Comparison of ENCODE assay signal across 8 cellular contexts in genomic region chr5:139342423-139342723, GRCh38. TPM values are rescaled to one million over a fixed set of nuclear protein-coding genes. Genes with fewer than 3 reads are reported as not detected.
A peak's percentile ranks its signal among the peaks of the same experiment; 100 is the strongest.
DNase-seq lines count a peak whose midpoint lies in the region; ATAC-seq and TF ChIP-seq lines count a peak whose summit lies in the region.

No MANE protein-coding gene starts in this region.

- H3K9me3 ChIP-seq in IMR-90 (ENCODE audit: control insufficient read depth, insufficient read depth, low read length) (no peaks in the 10 kb centered on the region), breast epithelium (no peaks in the 10 kb centered on the region)
- no peaks in the 10 kb centered on the region for H3K9me3 ChIP-seq in naive thymus-derived CD4-positive, alpha-beta T cell (ENCODE audit: control insufficient read depth in 2 of 3, low read length in 3 of 3)

- DNase-seq in activated naive CD4-positive, alpha-beta T cell treated with anti-CD3 and anti-CD28 coated beads for 36 hours = no peak
- DNase-seq in activated naive CD4-positive, alpha-beta T cell treated with Interleukin-2 at 50 U/mL for 16 hours = no peak
- DNase-seq in IMR-90 = no peak
- no peak for DNase-seq in breast epithelium (ENCODE audit: low spot score in 2 of 2)
- DNase-seq in naive thymus-derived CD4-positive, alpha-beta T cell = peak in 2 of 9 donors; percentile 81 to 86
- no peak for DNase-seq in NCI-H226
- no peak for DNase-seq in AG20443 (ENCODE audit: low spot score)

- H2AK9ac ChIP-seq in IMR-90 (replicated peaks; ENCODE audit: low read depth, low read length, poor library complexity) = peak overlapping the region; percentile 100

- no peak for TF ChIP-seq RAD21 in IMR-90 (IDR thresholded peaks at IDR 0.05; ENCODE audit: low read length)

- H3K9me1 ChIP-seq in IMR-90 (ENCODE audit: insufficient read depth, low read length) = peaks cover 8% of the 10 kb centered on the region; the same call in 1 of the 2 replicates

- H3K4me1 Mint-ChIP-seq in activated naive CD4-positive, alpha-beta T cell treated with anti-CD3 and anti-CD28 coated beads for 36 hours (ENCODE audit: low read depth) = peaks cover 49% of the 10 kb centered on the region
- H3K4me1 Mint-ChIP-seq in naive thymus-derived CD4-positive, alpha-beta T cell = peaks cover 34 to 68% (median 59%) of the 10 kb centered on the region in 7 donors

- no TSS peak for BruUV-seq in IMR-90 (replicated peaks; lab: Mats Ljungman, UMichigan)

- no peak overlapping the region for H2BK120ac ChIP-seq in IMR-90 (ENCODE audit: low read depth, low read length)

- peaks cover 7% of the 10 kb centered on the region for H3K36me3 Mint-ChIP-seq in activated naive CD4-positive, alpha-beta T cell treated with anti-CD3 and anti-CD28 coated beads for 36 hours (ENCODE audit: low read depth)
- peaks cover 0 to 21% (median 17%) of the 10 kb centered on the region in 5 donors for H3K36me3 Mint-ChIP-seq in naive thymus-derived CD4-positive, alpha-beta T cell

- no peak overlapping the region for H4K5ac ChIP-seq in IMR-90 (ENCODE audit: low read depth, low read length)

- H3K9me3 Mint-ChIP-seq in activated naive CD4-positive, alpha-beta T cell treated with anti-CD3 and anti-CD28 coated beads for 36 hours = no peaks in the 10 kb centered on the region
- peaks cover 0 to 11% (median 0%) of the 10 kb centered on the region in 11 donors for H3K9me3 Mint-ChIP-seq in naive thymus-derived CD4-positive, alpha-beta T cell

- H3K27me3 Mint-ChIP-seq in activated naive CD4-positive, alpha-beta T cell treated with anti-CD3 and anti-CD28 coated beads for 36 hours (ENCODE audit: low read depth) = no peaks in the 10 kb centered on the region
- H3K27me3 Mint-ChIP-seq in naive thymus-derived CD4-positive, alpha-beta T cell = peaks cover 0 to 5% (median 0%) of the 10 kb centered on the region in 5 donors

- peak overlapping the region; percentile 87 for H2BK5ac ChIP-seq in IMR-90 (ENCODE audit: low read depth, low read length, poor library complexity, severe bottlenecking)

- no peak overlapping the region for H3K18ac ChIP-seq in IMR-90 (ENCODE audit: low read depth, low read length)

- H3K4me1 ChIP-seq in IMR-90 (ENCODE audit: control insufficient read depth, insufficient read depth, low read length) (peaks cover 3% of the 10 kb centered on the region), breast epithelium (peaks cover 0 to 4% of the 10 kb centered on the region in 2 donors)
- H3K4me1 ChIP-seq in naive thymus-derived CD4-positive, alpha-beta T cell (ENCODE audit: control insufficient read depth in 2 of 2, insufficient read depth in 2 of 2, low read length in 2 of 2) = peaks cover 28 to 30% of the 10 kb centered on the region in 2 donors

- WGBS in IMR-90 (ENCODE audit: extremely low coverage in 2 of 2, insufficient read length in 1 of 2), 2 experiments = no CpG with 5 or more reads among the region's 16 CpGs

- no peak overlapping the region for H4K91ac ChIP-seq in IMR-90 (ENCODE audit: insufficient read depth, low read depth, low read length)

- in situ Hi-C loops in IMR-90 (cut with MboI; ENCODE audit: low sequenced_read_pairs) = no loop called here

- peak overlapping the region; percentile 100 for H3K4me3 Mint-ChIP-seq in activated naive CD4-positive, alpha-beta T cell treated with anti-CD3 and anti-CD28 coated beads for 36 hours
- peak overlapping the region; percentile 95 to 100 (median 98) for H3K4me3 Mint-ChIP-seq in naive thymus-derived CD4-positive, alpha-beta T cell

- TF ChIP-seq CTCF in IMR-90 (conservative IDR thresholded peaks at IDR 0.05; ENCODE audit: low read depth, low read length) (no peak), breast epithelium (IDR thresholded peaks at IDR 0.05) (no peak)

- no peak overlapping the region for H2BK15ac ChIP-seq in IMR-90 (ENCODE audit: low read depth, low read length)

- H2AK5ac ChIP-seq in IMR-90 (ENCODE audit: low read depth, low read length) = peak overlapping the region; percentile 61; the same call in 1 of the 2 replicates

- intact Hi-C loops in activated naive CD4-positive, alpha-beta T cell treated with anti-CD3 and anti-CD28 coated beads for 36 hours (cut with micrococcal nuclease) = loop anchor here (1.0 to 2.0 kb wide), 2 partner anchors 148 to 767 kb away; partner anchors contain the start of gene HSPA9
- intact Hi-C loops in IMR-90 (cut with micrococcal nuclease) = no loop called here
- intact Hi-C loops in breast epithelium (cut with DNase I; ENCODE audit: low total_unique reads) = no loop called here
- intact Hi-C loops in naive thymus-derived CD4-positive, alpha-beta T cell (cut with micrococcal nuclease) = loop anchor here (1.0 to 10.0 kb wide), 12 partner anchors 70 to 1164 kb away; partner anchors contain the start of genes ANKHD1 (in 2 of the 2), BRD8 (in 1 of the 2), CDC25C (in 1 of the 2) and CYSTM1 (in 1 of the 2)

- peak overlapping the region; percentile 99 for H3K27ac Mint-ChIP-seq in activated naive CD4-positive, alpha-beta T cell treated with anti-CD3 and anti-CD28 coated beads for 36 hours
- peak overlapping the region; percentile 96 to 100 (median 99) for H3K27ac Mint-ChIP-seq in naive thymus-derived CD4-positive, alpha-beta T cell

- no peaks in the 10 kb centered on the region for H3K27me3 ChIP-seq in IMR-90 (ENCODE audit: control insufficient read depth, insufficient read depth, low read length)
- H3K27me3 ChIP-seq in breast epithelium = no peaks in the 10 kb centered on the region
- H3K27me3 ChIP-seq in naive thymus-derived CD4-positive, alpha-beta T cell (ENCODE audit: control insufficient read depth in 2 of 2, insufficient read depth in 2 of 2, low read length in 2 of 2) = no peaks in the 10 kb centered on the region

- H2BK20ac ChIP-seq in IMR-90 (ENCODE audit: low read depth, low read length) = no peak overlapping the region

- H4K20me1 ChIP-seq in IMR-90 (ENCODE audit: insufficient read depth, low read length) = peaks cover 58% of the 10 kb centered on the region

- H3K14ac ChIP-seq in IMR-90 (replicated peaks; ENCODE audit: low read depth, low read length) = peak overlapping the region; percentile 82; the same call in 1 of the 2 replicates

- H3K4me3 ChIP-seq in IMR-90 (ENCODE audit: insufficient read depth, low read depth, low read length) (peak overlapping the region; percentile 76), breast epithelium (peak overlapping the region; percentile 74 to 99 (median 95))
- peak overlapping the region; percentile 96 for H3K4me3 ChIP-seq in naive thymus-derived CD4-positive, alpha-beta T cell (ENCODE audit: low read length)

- H3K23ac ChIP-seq in IMR-90 (ENCODE audit: low read depth, low read length) = peak overlapping the region; percentile 94

- peak overlapping the region; percentile 96 for H2AFZ ChIP-seq in IMR-90 (replicated peaks; ENCODE audit: low read length, poor library complexity)

- H3K36me3 ChIP-seq in IMR-90 (ENCODE audit: control insufficient read depth, insufficient read depth, low read length) (no peaks in the 10 kb centered on the region), breast epithelium (no peaks in the 10 kb centered on the region)
- H3K36me3 ChIP-seq in naive thymus-derived CD4-positive, alpha-beta T cell (ENCODE audit: control insufficient read depth in 2 of 3, insufficient read depth in 3 of 3, low read length in 3 of 3) = peaks cover 0 to 5% (median 0%) of the 10 kb centered on the region in 3 experiments

- peak overlapping the region; percentile 86 for H3K56ac ChIP-seq in IMR-90 (ENCODE audit: extremely low read depth, insufficient read depth, low read length)

- POLR2A ChIA-PET in IMR-90 (lab: Charles Lee; ENCODE audit: unreplicated experiment) = interaction anchor here (0.6 kb wide), 2 partner anchors 20 to 200 kb away, joined by 6 to 7 read pairs; no protein-coding TSS in a partner anchor
- POLR2A ChIA-PET in naive thymus-derived CD4-positive, alpha-beta T cell (lab: Charles Lee) = interaction anchor here (0.7 to 3.6 kb wide), 25 partner anchors 9 to 1004 kb away, joined by 3 to 61 read pairs (median 7); partner anchors contain the start of genes DNAJC18, ETF1, FAM53C and HSPA9

- peak overlapping the region; percentile 89 for H3K9ac ChIP-seq in IMR-90 (ENCODE audit: low read depth, low read length)

- CTCF ChIA-PET in activated naive CD4-positive, alpha-beta T cell treated with anti-CD3 and anti-CD28 coated beads for 36 hours (lab: Charles Lee) = interaction anchor here (0.6 to 2.9 kb wide), 9 partner anchors 10 to 291 kb away, joined by 3 to 14 read pairs (median 4); partner anchors contain the start of gene MATR3
- CTCF ChIA-PET in IMR-90 (lab: Yijun Ruan, JAX) = interaction anchor here (1.3 to 1.4 kb wide), 2 partner anchors 11 to 46 kb away, joined by 3 to 4 read pairs; no protein-coding TSS in a partner anchor
- CTCF ChIA-PET in naive thymus-derived CD4-positive, alpha-beta T cell (lab: Charles Lee) = interaction anchor here (0.7 to 1.3 kb wide), 4 partner anchors 24 to 61 kb away, joined by 3 to 5 read pairs (median 4); partner anchors contain the start of genes MATR3 and SPATA24

- peak overlapping the region; percentile 91 for H3K4me2 ChIP-seq in IMR-90 (ENCODE audit: low read depth, low read length)

- H3K79me1 ChIP-seq in IMR-90 (ENCODE audit: low read depth in 1 of 2, low read length in 2 of 2) = peaks cover 0 to 42% of the 10 kb centered on the region in 2 experiments; a peak in 2 of 4 replicates

- ATAC-seq in IMR-90 (ENCODE audit: low read depth) = no peak
- no peak for ATAC-seq in naive thymus-derived CD4-positive, alpha-beta T cell
- no peak for ATAC-seq in HG03457 (IDR thresholded peaks at IDR 0.05; ENCODE audit: unreplicated experiment)

- peak overlapping the region in 1 of 2 experiments; percentile 88; a peak in 2 of 4 replicates for H4K8ac ChIP-seq in IMR-90 (ENCODE audit: low read depth in 2 of 2, low read length in 2 of 2)

- H3K4ac ChIP-seq in IMR-90 (ENCODE audit: low read depth, low read length) = peak overlapping the region; percentile 74

- dilution Hi-C loops in IMR-90 (cut with HindIII; ENCODE audit: low sequenced_read_pairs, unreplicated experiment) = no loop called here

- H3K27ac ChIP-seq in IMR-90 (ENCODE audit: insufficient read depth, low read length) (peak overlapping the region; percentile 91), breast epithelium (peak overlapping the region; percentile 98 to 100)
- peak overlapping the region; percentile 98 for H3K27ac ChIP-seq in naive thymus-derived CD4-positive, alpha-beta T cell (ENCODE audit: low read depth, low read length)

- TF ChIP-seq POLR2A in IMR-90 (IDR thresholded peaks at IDR 0.05; ENCODE audit: low read depth, low read length) (no peak), breast epithelium (IDR thresholded peaks at IDR 0.05) (no peak)

RNA-seq across cellular contexts. Expression of gene PAIP2, which starts 0.7 kb away (rescaled TPM):
- 10 to 100 TPM; 68.8 to 74.3 TPM for total RNA-seq in activated naive CD4-positive, alpha-beta T cell treated with anti-CD3 and anti-CD28 coated beads for 36 hours
- total RNA-seq in IMR-90 (2012; rRNA removed) = 41.9 and 95.0 TPM in 2 replicates
- polyA plus RNA-seq in IMR-90 (2012; rRNA removed) = 48.8 and 59.5 TPM in 2 replicates
- 11.6 and 15.5 TPM in 2 replicates for polyA plus RNA-seq in IMR-90 (2012; cell fraction: cytosol; rRNA removed)
- 5.3 and 32.3 TPM in 2 replicates for polyA plus RNA-seq in IMR-90 (2012; cell fraction: nucleus; rRNA removed; ENCODE audit: low replicate concordance)
- 10 to 100 TPM; 86.3 to 95.4 (median 95.0) TPM for total RNA-seq in breast epithelium
- 100 to 1,000 TPM in 3 of 5 experiments, 10 to 100 TPM in 2; 88.8 to 121 (median 106) TPM for total RNA-seq in naive thymus-derived CD4-positive, alpha-beta T cell
- 100 to 1,000 TPM; 374 to 417 TPM for polyA plus RNA-seq in naive thymus-derived CD4-positive, alpha-beta T cell

RNA-seq across cellular contexts. Expression of gene SLC23A1, which starts 40.7 kb away (rescaled TPM):
- under 1 TPM in 1 of 2 experiments, not detected in 1; 0.62 TPM for total RNA-seq in activated naive CD4-positive, alpha-beta T cell treated with anti-CD3 and anti-CD28 coated beads for 36 hours
- not detected in 2 replicates for total RNA-seq in IMR-90 (2012; rRNA removed)
- not detected in 2 replicates for polyA plus RNA-seq in IMR-90 (2012; rRNA removed)
- polyA plus RNA-seq in IMR-90 (2012; cell fraction: cytosol; rRNA removed) = 0.08 TPM in 1 of 2 replicates, not detected in the other
- polyA plus RNA-seq in IMR-90 (2012; cell fraction: nucleus; rRNA removed; ENCODE audit: low replicate concordance) = 0.03 and 0.04 TPM in 2 replicates
- total RNA-seq in breast epithelium = 1 to 10 TPM in 1 of 3 donors, under 1 TPM in 1, not detected in 1; 0.33 to 1.0 TPM
- total RNA-seq in naive thymus-derived CD4-positive, alpha-beta T cell = 1 to 10 TPM in 1 of 5 experiments, not detected in 4; 4.7 TPM
- not detected for polyA plus RNA-seq in naive thymus-derived CD4-positive, alpha-beta T cell

RNA-seq across cellular contexts. Expression of gene MZB1, which starts 47.3 kb away (rescaled TPM):
- 1 to 10 TPM; 2.0 to 2.8 TPM for total RNA-seq in activated naive CD4-positive, alpha-beta T cell treated with anti-CD3 and anti-CD28 coated beads for 36 hours
- not detected in 2 replicates for total RNA-seq in IMR-90 (2012; rRNA removed)
- not detected in 2 replicates for polyA plus RNA-seq in IMR-90 (2012; rRNA removed)
- polyA plus RNA-seq in IMR-90 (2012; cell fraction: cytosol; rRNA removed) = not detected in 2 replicates
- polyA plus RNA-seq in IMR-90 (2012; cell fraction: nucleus; rRNA removed; ENCODE audit: low replicate concordance) = 0.14 TPM in 1 of 2 replicates, not detected in the other
- 10 to 100 TPM in 1 of 3 donors, 1 to 10 TPM in 1, not detected in 1; 8.6 to 35.4 TPM for total RNA-seq in breast epithelium
- 10 to 100 TPM in 3 of 5 experiments, under 1 TPM in 2; 0.60 to 70.6 (median 12.8) TPM for total RNA-seq in naive thymus-derived CD4-positive, alpha-beta T cell
- polyA plus RNA-seq in naive thymus-derived CD4-positive, alpha-beta T cell = under 1 TPM; 0.25 to 0.80 TPM

RNA-seq across cellular contexts. Expression of gene MATR3, which starts 48.8 kb away (rescaled TPM):
- 100 to 1,000 TPM; 137 to 164 TPM for total RNA-seq in activated naive CD4-positive, alpha-beta T cell treated with anti-CD3 and anti-CD28 coated beads for 36 hours
- total RNA-seq in IMR-90 (2012; rRNA removed) (207 and 367 TPM in 2 replicates), breast epithelium (100 to 1,000 TPM; 213 to 349 (median 279) TPM)
- polyA plus RNA-seq in IMR-90 (2012; rRNA removed) = 60.0 and 81.4 TPM in 2 replicates
- polyA plus RNA-seq in IMR-90 (2012; cell fraction: cytosol; rRNA removed) = 16.0 and 25.6 TPM in 2 replicates
- polyA plus RNA-seq in IMR-90 (2012; cell fraction: nucleus; rRNA removed; ENCODE audit: low replicate concordance) = 18.4 and 79.4 TPM in 2 replicates
- 100 to 1,000 TPM; 219 to 333 (median 274) TPM for total RNA-seq in naive thymus-derived CD4-positive, alpha-beta T cell
- polyA plus RNA-seq in naive thymus-derived CD4-positive, alpha-beta T cell = 100 to 1,000 TPM; 313 to 379 TPM

RNA-seq across cellular contexts. Expression of gene PROB1, which starts 52.5 kb away (rescaled TPM):
- 1 to 10 TPM; 1.1 to 1.2 TPM for total RNA-seq in activated naive CD4-positive, alpha-beta T cell treated with anti-CD3 and anti-CD28 coated beads for 36 hours
- total RNA-seq in IMR-90 (2012; rRNA removed) (under 0.01 TPM in 2 replicates), breast epithelium (1 to 10 TPM in 1 of 3 donors, under 1 TPM in 2; 0.32 to 1.3 (median 0.73) TPM)
- 0.36 and 0.38 TPM in 2 replicates for polyA plus RNA-seq in IMR-90 (2012; rRNA removed)
- polyA plus RNA-seq in IMR-90 (2012; cell fraction: cytosol; rRNA removed) = 0.29 and 0.45 TPM in 2 replicates
- 1.4 and 1.9 TPM in 2 replicates for polyA plus RNA-seq in IMR-90 (2012; cell fraction: nucleus; rRNA removed; ENCODE audit: low replicate concordance)
- 1 to 10 TPM in 2 of 5 experiments, under 1 TPM in 3; 0.58 to 4.9 (median 0.97) TPM for total RNA-seq in naive thymus-derived CD4-positive, alpha-beta T cell
- polyA plus RNA-seq in naive thymus-derived CD4-positive, alpha-beta T cell = under 1 TPM in 1 of 2 donors, not detected in 1; 0.26 TPM

Comparison
In these comparisons a context has a peak if more than half of its experiments do, and no peak if none do; other contexts are left out.
1. intact Hi-C loops: an anchor here in activated naive CD4-positive, alpha-beta T cell treated with anti-CD3 and anti-CD28 coated beads for 36 hours (1.0 to 2.0 kb wide) and naive thymus-derived CD4-positive, alpha-beta T cell (1.0 to 10.0 kb wide); none called in IMR-90 and breast epithelium.